In the genomic region with DNA sequence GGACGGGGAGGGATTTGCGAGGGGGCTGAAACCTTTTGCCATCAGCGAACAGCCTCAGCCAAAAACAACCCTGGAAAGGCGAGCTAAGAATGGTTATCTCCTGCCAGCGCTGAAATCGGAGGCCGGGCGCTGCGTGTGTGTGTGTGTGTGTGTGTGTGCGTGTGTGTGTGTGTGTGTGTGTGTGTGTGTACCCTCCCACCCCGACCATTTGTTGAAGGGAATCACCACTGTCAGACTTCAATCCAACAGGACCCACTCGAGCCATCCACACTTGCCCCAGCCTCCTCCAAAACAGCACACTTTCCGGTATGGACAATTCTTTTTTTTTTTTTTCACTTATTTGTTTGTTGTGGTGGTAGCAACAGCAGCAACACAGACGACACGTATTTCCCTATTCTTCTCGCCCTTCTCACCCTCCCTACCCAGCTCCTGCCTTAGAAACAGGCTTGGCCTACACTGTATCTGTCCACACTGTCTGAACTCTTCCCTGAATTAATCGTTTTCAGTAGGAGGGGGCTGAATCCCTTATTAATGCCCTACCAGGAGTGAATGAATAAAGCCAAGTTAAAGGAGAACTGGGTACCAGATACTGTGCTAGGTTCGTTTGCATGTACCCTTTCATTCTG, we compare ENCODE assay signal across 9 cellular contexts. TPM values are rescaled to one million over a fixed set of nuclear protein-coding genes. Genes with fewer than 3 reads are reported as not detected.
DNase-seq lines count a peak whose midpoint lies in the region; ATAC-seq and TF ChIP-seq lines count a peak whose summit lies in the region.
"Not testable (repeated sequence)": the region's sequence is repeated elsewhere in the genome, so short reads cannot be mapped to it uniquely, and the experiment has no call there.
"Had no signal": no experiment of that assay in that cellular context is flagged by ENCODE, and none has a peak within 500 bp of the region (broad histone marks: within the 10 kb centered on the region; RNA-seq: fewer than 3 reads in every experiment).

No MANE protein-coding gene starts in this region.

- H3K36me3 Mint-ChIP-seq in T-helper 2 cell treated with Interferon-gamma antibody and Interleukin-4, amounts not matched to agents 5 μg/mL and 100 μg/mL, for 36 hours (ENCODE audit: low read depth); activated naive CD8-positive, alpha-beta T cell treated with anti-CD3 and anti-CD28 coated beads, Interleukin-2, amount 50 U/mL, for 24 hours (ENCODE audit: low read depth); naive thymus-derived CD8-positive, alpha-beta T cell: not testable (repeated sequence)

- intact Hi-C loops in sigmoid colon (cut with DNase I); aorta (cut with DNase I): not testable (repeated sequence)

- not testable (repeated sequence) for H3K4me1 Mint-ChIP-seq in T-helper 2 cell treated with Interferon-gamma antibody and Interleukin-4, amounts not matched to agents 5 μg/mL and 100 μg/mL, for 36 hours (ENCODE audit: low read depth); activated naive CD8-positive, alpha-beta T cell treated with anti-CD3 and anti-CD28 coated beads, Interleukin-2, amount 50 U/mL, for 24 hours; naive thymus-derived CD8-positive, alpha-beta T cell

- not testable (repeated sequence) for H3K79me2 ChIP-seq in GM23248 (ENCODE audit: insufficient read depth)

- H4K20me1 ChIP-seq in GM23248 (ENCODE audit: insufficient read depth): not testable (repeated sequence)

- H3K27me3 ChIP-seq in GM23248 (replicated peaks; ENCODE audit: insufficient read depth); aorta (ENCODE audit: control insufficient read depth in 1 of 2, insufficient read depth in 2 of 2, low read length in 1 of 2): not testable (repeated sequence)
- H3K27me3 ChIP-seq in iPS-15b (ENCODE audit: control insufficient read depth, insufficient read depth, low read length) (peaks cover 24% of the 10 kb centered on the region), sigmoid colon (peaks cover 0 to 14% (median 8%) of the 10 kb centered on the region in 3 donors)

- not testable (repeated sequence) for ATAC-seq in activated naive CD8-positive, alpha-beta T cell treated with anti-CD3 and anti-CD28 coated beads, Interleukin-2, amount 50 U/mL, for 24 hours; naive thymus-derived CD8-positive, alpha-beta T cell
- peak; percentile 55 for ATAC-seq in aorta (ENCODE audit: low FRiP score)

- 13 to 15% methylated on average over 11 to 18 of the region's 18 CpGs for WGBS in GM23248 (ENCODE audit: low coverage in 1 of 2, low lambda C conversion rate in 2 of 2, missing lambda C conversion rate in 2 of 2), 2 experiments
- 9 to 18% methylated on average over 15 to 18 of the region's 18 CpGs for WGBS in sigmoid colon, 2 donors
- 13 to 14% methylated on average over 8 to 17 of the region's 18 CpGs for WGBS in aorta, 2 donors

- not testable (repeated sequence) for H3K27ac Mint-ChIP-seq in T-helper 2 cell treated with Interferon-gamma antibody and Interleukin-4, amounts not matched to agents 5 μg/mL and 100 μg/mL, for 36 hours; activated naive CD8-positive, alpha-beta T cell treated with anti-CD3 and anti-CD28 coated beads, Interleukin-2, amount 50 U/mL, for 24 hours
- H3K27ac Mint-ChIP-seq in naive thymus-derived CD8-positive, alpha-beta T cell: peak overlapping the region in 1 of 10 donors; percentile 25

- not testable (repeated sequence) for TF ChIP-seq POLR2A in sigmoid colon (IDR thresholded peaks at IDR 0.05)

- not testable (repeated sequence) for H3K36me3 ChIP-seq in GM23248 (ENCODE audit: low read depth); iPS-15b (ENCODE audit: control insufficient read depth, insufficient read depth, low read length); sigmoid colon; aorta (ENCODE audit: control insufficient read depth in 1 of 2, insufficient read depth in 2 of 2, low read length in 1 of 2)

- not testable (repeated sequence) for TF ChIP-seq EP300 in sigmoid colon (IDR thresholded peaks at IDR 0.05)

- H3K4me3 ChIP-seq in GM23248 (peak overlapping the region; percentile 68), epithelial cell of esophagus (ENCODE audit: low read length) (peak overlapping the region; percentile 14), iPS-15b (ENCODE audit: low read depth, low read length) (peak overlapping the region; percentile 35), sigmoid colon (peak overlapping the region; percentile 18 to 55 (median 38))
- H3K4me3 ChIP-seq in aorta (ENCODE audit: low read length in 2 of 2): not testable (repeated sequence)

- peak overlapping the region; percentile 73 for H2AFZ ChIP-seq in GM23248

- H3K9me3 ChIP-seq in GM23248 (ENCODE audit: low read depth); iPS-15b (ENCODE audit: control insufficient read depth, insufficient read depth, low read length); sigmoid colon; aorta (ENCODE audit: control insufficient read depth, low read length): not testable (repeated sequence)

- H3K4me1 ChIP-seq in GM23248 (ENCODE audit: insufficient read depth): peaks cover 11% of the 10 kb centered on the region; the same call in 1 of the 2 replicates
- not testable (repeated sequence) for H3K4me1 ChIP-seq in iPS-15b (ENCODE audit: control insufficient read depth, insufficient read depth, low read length); sigmoid colon; aorta (ENCODE audit: control insufficient read depth in 1 of 2, insufficient read depth in 2 of 2, low read length in 2 of 2)

- peak overlapping the region; percentile 56 for H3K4me2 ChIP-seq in GM23248 (ENCODE audit: unreplicated experiment)

- in situ Hi-C loops in GM23248 (cut with MboI): not testable (repeated sequence)

- H3K4me3 Mint-ChIP-seq in T-helper 2 cell treated with Interferon-gamma antibody and Interleukin-4, amounts not matched to agents 5 μg/mL and 100 μg/mL, for 36 hours: peak overlapping the region; percentile 52
- peak overlapping the region; percentile 57 for H3K4me3 Mint-ChIP-seq in activated naive CD8-positive, alpha-beta T cell treated with anti-CD3 and anti-CD28 coated beads, Interleukin-2, amount 50 U/mL, for 24 hours
- peak overlapping the region in 9 of 10 donors; percentile 67 to 79 (median 70) for H3K4me3 Mint-ChIP-seq in naive thymus-derived CD8-positive, alpha-beta T cell

- TF ChIP-seq CTCF in epithelial cell of esophagus (IDR thresholded peaks at IDR 0.05; ENCODE audit: insufficient read depth, low read depth, low read length, missing control alignments); sigmoid colon (IDR thresholded peaks at IDR 0.05): not testable (repeated sequence)

- H3K9ac ChIP-seq in GM23248: peak overlapping the region; percentile 70
- H3K9ac ChIP-seq in iPS-15b (ENCODE audit: low read depth, low read length): not testable (repeated sequence)

- H3K27ac ChIP-seq in GM23248: peak overlapping the region; percentile 53
- peak overlapping the region in 2 of 4 donors; percentile 45 to 47 for H3K27ac ChIP-seq in sigmoid colon
- not testable (repeated sequence) for H3K27ac ChIP-seq in aorta (ENCODE audit: low read depth in 1 of 2, low read length in 2 of 2)

- not testable (repeated sequence) for H3F3A ChIP-seq in GM23248 (ENCODE audit: insufficient read depth)

- H3K27me3 Mint-ChIP-seq in T-helper 2 cell treated with Interferon-gamma antibody and Interleukin-4, amounts not matched to agents 5 μg/mL and 100 μg/mL, for 36 hours (ENCODE audit: low read depth): peaks cover 27% of the 10 kb centered on the region
- H3K27me3 Mint-ChIP-seq in activated naive CD8-positive, alpha-beta T cell treated with anti-CD3 and anti-CD28 coated beads, Interleukin-2, amount 50 U/mL, for 24 hours: peaks cover 12% of the 10 kb centered on the region
- peaks cover 4 to 17% (median 6%) of the 10 kb centered on the region in 5 donors for H3K27me3 Mint-ChIP-seq in naive thymus-derived CD8-positive, alpha-beta T cell

- H3K9me2 ChIP-seq in GM23248 (ENCODE audit: insufficient read depth): not testable (repeated sequence)

- DNase-seq in GM23248: peak; percentile 22
- not testable (repeated sequence) for DNase-seq in T-helper 2 cell treated with Interferon-gamma antibody and Interleukin-4, amounts not matched to agents 5 μg/mL and 100 μg/mL, for 36 hours (ENCODE audit: low spot score); activated naive CD8-positive, alpha-beta T cell treated with anti-CD3 and anti-CD28 coated beads, Interleukin-2, amount 50 U/mL, for 24 hours; epithelial cell of esophagus (ENCODE audit: low read depth); naive thymus-derived CD8-positive, alpha-beta T cell; sigmoid colon; aorta

- H3K9me3 Mint-ChIP-seq in T-helper 2 cell treated with Interferon-gamma antibody and Interleukin-4, amounts not matched to agents 5 μg/mL and 100 μg/mL, for 36 hours; activated naive CD8-positive, alpha-beta T cell treated with anti-CD3 and anti-CD28 coated beads, Interleukin-2, amount 50 U/mL, for 24 hours; naive thymus-derived CD8-positive, alpha-beta T cell: not testable (repeated sequence)

- POLR2A ChIA-PET in naive thymus-derived CD8-positive, alpha-beta T cell (lab: Charles Lee): not testable (repeated sequence)

RNA-seq across cellular contexts. Expression of a gene that starts 44.2 kb away (rescaled TPM):
- 0.63 TPM in 1 of 2 replicates, not detected in the other for total RNA-seq in GM23248 (2014; rRNA removed; shearing (Covaris generic))
- polyA plus RNA-seq in GM23248 (2016; fragmentation: Nextera tagmentation; extraction: Ambion mirVana) (0.09 and 0.15 TPM in 2 replicates), sigmoid colon (under 1 TPM in 1 of 3 donors, not detected in 2; 0.31 TPM), aorta (not detected)
- total RNA-seq in naive thymus-derived CD8-positive, alpha-beta T cell: under 1 TPM in 1 of 2 experiments, not detected in 1; 0.60 TPM
- not detected for polyA plus RNA-seq in naive thymus-derived CD8-positive, alpha-beta T cell
- total RNA-seq in sigmoid colon (1 to 10 TPM in 1 of 4 donors, under 1 TPM in 2, not detected in 1; 0.16 to 1.1 (median 0.55) TPM), aorta (under 1 TPM in 1 of 2 donors, not detected in 1; 0.27 TPM)
- total RNA-seq: G401 had no signal

RNA-seq across cellular contexts. Expression of a gene that starts 44.8 kb away (rescaled TPM):
- 3.1 and 6.2 TPM in 2 replicates for total RNA-seq in GM23248 (2014; rRNA removed; shearing (Covaris generic))
- polyA plus RNA-seq in GM23248 (2016; fragmentation: Nextera tagmentation; extraction: Ambion mirVana): 7.7 and 9.0 TPM in 2 replicates
- 10 to 100 TPM; 35.2 to 36.0 TPM for total RNA-seq in naive thymus-derived CD8-positive, alpha-beta T cell
- polyA plus RNA-seq in naive thymus-derived CD8-positive, alpha-beta T cell: 1 to 10 TPM in 2 of 3 donors, under 1 TPM in 1; 0.56 to 2.4 (median 1.8) TPM
- 1 to 10 TPM; 3.0 to 6.6 (median 5.1) TPM for total RNA-seq in sigmoid colon
- polyA plus RNA-seq in sigmoid colon: 10 to 100 TPM in 1 of 3 donors, 1 to 10 TPM in 2; 7.4 to 20.9 (median 7.8) TPM
- 10 to 100 TPM; 12.8 to 14.0 TPM for total RNA-seq in aorta
- polyA plus RNA-seq in aorta: 10 to 100 TPM in 1 of 2 donors, 1 to 10 TPM in 1; 7.0 to 95.5 TPM
